Comparison of ENCODE assay signal across 12 cellular contexts in the genomic region with DNA sequence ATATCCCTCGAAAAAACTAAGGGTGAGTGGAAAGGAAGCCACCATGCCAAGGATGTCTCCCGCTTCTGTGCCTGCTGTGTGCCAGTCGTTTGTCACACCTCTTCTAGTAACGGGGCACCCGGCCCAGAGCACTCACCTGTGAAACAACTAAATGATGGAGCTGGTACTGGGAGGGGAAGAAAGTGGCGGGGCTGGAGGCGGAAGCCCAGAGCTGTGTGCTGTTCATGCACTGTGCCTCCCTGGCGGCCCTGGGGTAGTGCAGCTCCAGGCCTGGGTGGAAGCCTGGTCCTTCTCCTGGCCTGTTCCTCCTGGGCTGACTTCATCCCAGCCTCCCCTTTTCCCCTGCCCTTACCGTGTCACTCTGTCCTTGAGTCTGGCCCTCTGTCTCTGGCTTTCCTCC.
A peak's percentile ranks its signal among the peaks of the same experiment; 100 is the strongest.
DNase-seq lines count a peak whose midpoint lies in the region; ATAC-seq and TF ChIP-seq lines count a peak whose summit lies in the region.
"Had no signal": no experiment of that assay in that cellular context is flagged by ENCODE, and none has a peak within 500 bp of the region (broad histone marks: within the 10 kb centered on the region; RNA-seq: fewer than 3 reads in every experiment).

No MANE protein-coding gene starts in this region.

- H3K36me3 ChIP-seq in mucosa of descending colon (ENCODE audit: low read depth), result no peaks in the 10 kb centered on the region

- DNase-seq in DMS 273 (lab: John Stamatoyannopoulos, UW; ENCODE audit: unreplicated experiment), result peak; percentile 28
- no peak for DNase-seq in DMS 273 treated with DMSO at 0.1 percent for 48 hours (lab: John Stamatoyannopoulos, UW)
- DNase-seq in NCI-H345 treated with DMSO at 0.1 percent for 48 hours (lab: John Stamatoyannopoulos, UW; ENCODE audit: unreplicated experiment), result peak; percentile 35
- peak; percentile 45 for DNase-seq in iPS-NIHi11 (ENCODE audit: low spot score)
- DNase-seq in mucosa of descending colon, result no peak
- no peak for DNase-seq in COR-L47 (lab: John Stamatoyannopoulos, UW)
- DNase-seq: activated naive CD4-positive, alpha-beta T cell treated with anti-CD3 and anti-CD28 coated beads, Interleukin-2, amount 10 ng/mL, durations not matched to agents 7 days and 5 days; CD4-positive, alpha-beta T cell; T-helper 1 cell; testis had no signal

- no peaks in the 10 kb centered on the region for H3K4me1 ChIP-seq in mucosa of descending colon (ENCODE audit: low read depth)
- H3K4me1 ChIP-seq: testis had no signal

- no peak overlapping the region for H3K4me3 ChIP-seq in mucosa of descending colon
- H3K4me3 ChIP-seq: testis had no signal

- peak; percentile 36 for ATAC-seq in GM21360 (IDR thresholded peaks at IDR 0.05; ENCODE audit: unreplicated experiment)
- no peak for ATAC-seq in mucosa of descending colon
- ATAC-seq in GM18873 (IDR thresholded peaks at IDR 0.05; ENCODE audit: low FRiP score, unreplicated experiment), result no peak

- intact Hi-C loops in mucosa of descending colon (cut with DNase I, micrococcal nuclease), result no loop called here

- H3K9me3 ChIP-seq in mucosa of descending colon, result no peaks in the 10 kb centered on the region
- H3K9me3 ChIP-seq: testis had no signal

- TF ChIP-seq CTCF in mucosa of descending colon (IDR thresholded peaks at IDR 0.05), result no peak

Comparison
In these comparisons a context has a peak if more than half of its experiments do, and no peak if none do; other contexts are left out.
1. DNase-seq: peak in DMS 273 (single experiment), NCI-H345 treated with DMSO at 0.1 percent for 48 hours (single experiment) and iPS-NIHi11 (single experiment); none in DMS 273 treated with DMSO at 0.1 percent for 48 hours (single experiment), mucosa of descending colon (0 of 3) and COR-L47 (single experiment).